17 cellular contexts compared by ENCODE assay signal in the genomic region with DNA sequence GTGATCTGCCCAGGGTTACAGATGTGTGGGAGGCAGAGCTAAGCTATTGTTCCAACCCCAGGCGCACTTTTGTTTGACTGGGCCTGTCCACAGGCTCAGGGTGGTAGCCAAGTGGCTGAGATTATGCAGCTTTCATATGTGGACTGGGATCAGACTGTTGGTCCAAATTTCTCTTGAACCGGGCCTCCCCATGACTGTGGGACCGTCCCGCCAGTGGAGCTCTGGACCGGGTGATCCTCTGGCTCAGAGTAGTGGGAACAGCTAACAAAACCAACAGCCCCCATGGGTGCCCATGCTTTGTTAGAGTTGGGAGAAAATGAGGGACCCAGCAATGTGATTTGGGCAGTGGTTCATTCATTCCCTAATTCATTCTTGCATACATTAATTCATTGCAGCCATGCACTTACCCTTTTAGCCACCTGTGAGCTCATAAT.
"Had no signal": no experiment of that assay in that cellular context is flagged by ENCODE, and none has a peak within 500 bp of the region (broad histone marks: within the 10 kb centered on the region; RNA-seq: fewer than 3 reads in every experiment).

No MANE protein-coding gene starts in this region.

- H3K27ac Mint-ChIP-seq: activated CD4-positive, alpha-beta T cell treated with anti-CD3 and anti-CD28 coated beads, Interleukin-2, amount 10 ng/mL, durations not matched to agents 7 days and 5 days; activated T-helper 2 cell treated with anti-CD3 and anti-CD28 coated beads, Interferon-gamma antibody, Interleukin-2, Interleukin-4, amounts not matched to agents 10 μg/mL and 5 μg/mL and 100 μg/mL, durations not matched to agents 14 hours and 24 hours and 36 hours; memory B cell; natural killer cell treated with Interleukin-12 subunit alpha and Interleukin-12 subunit beta and Interleukin-15 and Interleukin-18, amount 100 ng/mL, for 72 hours; T-cell had no signal

- H3K27me3 ChIP-seq: cardiac muscle cell, colonic mucosa, esophagus squamous epithelium, hepatocyte, left lung, tibial nerve had no signal

- H3K9me3 ChIP-seq: colonic mucosa, esophagus squamous epithelium, left lung, SK-N-SH, tibial nerve had no signal

- H3K4me3 ChIP-seq: cardiac muscle cell, colonic mucosa, esophagus squamous epithelium, hepatocyte, left lung, tibial nerve had no signal

- DNase-seq: activated CD4-positive, alpha-beta T cell treated with anti-CD3 and anti-CD28 coated beads, Interleukin-2, amount 10 ng/mL, durations not matched to agents 7 days and 5 days; activated naive CD4-positive, alpha-beta T cell treated with anti-CD3 and anti-CD28 coated beads, Interleukin-2, amount 50 U/mL, for 16 hours; activated T-cell treated with anti-CD3 and anti-CD28 coated beads, Interleukin-2, amount 50 U/mL, for 1 hour; colonic mucosa; effector CD4-positive, alpha-beta T cell; esophagus squamous epithelium; left lung; T-cell; T-helper 9 cell had no signal

- H3K4me3 Mint-ChIP-seq: activated CD4-positive, alpha-beta T cell treated with anti-CD3 and anti-CD28 coated beads, Interleukin-2, amount 10 ng/mL, durations not matched to agents 7 days and 5 days; memory B cell; natural killer cell treated with Interleukin-12 subunit alpha and Interleukin-12 subunit beta and Interleukin-15 and Interleukin-18, amount 100 ng/mL, for 72 hours; stimulated activated effector memory CD8-positive, alpha-beta T cell treated with anti-CD3 and anti-CD28 coated beads, Interleukin-12 subunit alpha, Interleukin-12 subunit beta, amount 100 ng/mL, for 72 hours; T-cell had no signal

- H3K36me3 Mint-ChIP-seq: memory B cell; natural killer cell treated with Interleukin-12 subunit alpha and Interleukin-12 subunit beta and Interleukin-15 and Interleukin-18, amount 100 ng/mL, for 72 hours; stimulated activated effector memory CD8-positive, alpha-beta T cell treated with anti-CD3 and anti-CD28 coated beads, Interleukin-12 subunit alpha, Interleukin-12 subunit beta, amount 100 ng/mL, for 72 hours; T-cell had no signal

- H3K27ac ChIP-seq: cardiac muscle cell, colonic mucosa, esophagus squamous epithelium, hepatocyte, left lung, tibial nerve had no signal

- H3K9me3 Mint-ChIP-seq: activated CD4-positive, alpha-beta T cell treated with anti-CD3 and anti-CD28 coated beads, Interleukin-2, amount 10 ng/mL, durations not matched to agents 7 days and 5 days; activated T-helper 2 cell treated with anti-CD3 and anti-CD28 coated beads, Interferon-gamma antibody, Interleukin-2, Interleukin-4, amounts not matched to agents 10 μg/mL and 5 μg/mL and 100 μg/mL, durations not matched to agents 14 hours and 24 hours and 36 hours; memory B cell; natural killer cell treated with Interleukin-12 subunit alpha and Interleukin-12 subunit beta and Interleukin-15 and Interleukin-18, amount 100 ng/mL, for 72 hours; stimulated activated effector memory CD8-positive, alpha-beta T cell treated with anti-CD3 and anti-CD28 coated beads, Interleukin-12 subunit alpha, Interleukin-12 subunit beta, amount 100 ng/mL, for 72 hours; T-cell had no signal

- ATAC-seq: left lung; stimulated activated effector memory CD8-positive, alpha-beta T cell treated with anti-CD3 and anti-CD28 coated beads, Interleukin-12 subunit alpha, Interleukin-12 subunit beta, amount 100 ng/mL, for 72 hours; T-cell had no signal

- H3K4me1 ChIP-seq: colonic mucosa, left lung, tibial nerve had no signal

- H3K4me1 Mint-ChIP-seq: memory B cell; stimulated activated effector memory CD8-positive, alpha-beta T cell treated with anti-CD3 and anti-CD28 coated beads, Interleukin-12 subunit alpha, Interleukin-12 subunit beta, amount 100 ng/mL, for 72 hours had no signal

- H3K9ac ChIP-seq: SK-N-SH had no signal

- H3K36me3 ChIP-seq: cardiac muscle cell, colonic mucosa, esophagus squamous epithelium, left lung, tibial nerve had no signal
